Comparison of ENCODE assay signal across 8 cellular contexts in the genomic region with DNA sequence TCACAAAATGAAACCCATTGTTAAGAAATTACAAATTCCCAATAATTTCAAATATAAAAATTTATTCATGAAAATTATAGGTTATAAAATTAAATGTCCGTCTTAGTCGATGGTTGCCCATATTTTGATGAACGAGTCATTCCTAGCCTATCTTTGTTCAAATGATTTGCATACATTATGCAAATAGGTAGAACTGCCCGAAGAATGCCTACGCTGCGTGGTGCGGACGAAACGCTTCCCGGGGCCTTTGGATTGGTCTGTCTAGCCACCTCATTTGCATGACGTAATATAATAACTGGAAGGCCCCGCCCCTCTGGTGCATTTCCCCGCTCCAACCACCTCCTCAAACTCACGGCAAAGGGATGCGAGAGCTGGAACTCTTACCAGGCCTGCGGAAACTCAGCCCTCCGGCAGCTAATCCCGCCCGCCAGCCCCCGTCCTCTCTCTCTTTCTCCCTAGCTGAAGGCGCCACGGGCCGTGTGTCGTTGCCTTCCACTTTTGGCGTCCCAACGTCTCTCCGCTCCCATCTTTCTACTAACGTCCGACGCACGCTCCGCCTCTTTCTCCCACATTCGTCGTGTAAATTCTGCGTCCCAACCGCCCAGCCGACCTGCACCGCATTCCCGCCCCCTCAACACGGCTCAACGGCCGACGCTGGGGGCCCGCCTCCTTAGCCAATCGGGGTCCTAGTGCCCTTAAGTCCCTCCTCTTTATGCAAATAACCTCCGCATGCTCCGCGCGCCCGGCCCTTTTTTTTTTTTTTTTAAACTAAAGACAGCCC. TPM values are rescaled to one million over a fixed set of nuclear protein-coding genes. Genes with fewer than 3 reads are reported as not detected.
DNase-seq lines count a peak whose midpoint lies in the region; ATAC-seq, FAIRE-seq and TF ChIP-seq lines count a peak whose summit lies in the region.

No MANE protein-coding gene starts in this region.

- no peaks in the 10 kb centered on the region for H3K27me3 Mint-ChIP-seq in naive thymus-derived CD8-positive, alpha-beta T cell
- H3K27me3 Mint-ChIP-seq in stimulated activated naive B cell treated with anti-CD40 and anti-IgM and Interleukin-4, amounts not matched to agents 10 μg/mL and 1 μg/mL and 100 μg/mL, for 72 hours = no peaks in the 10 kb centered on the region

- DNase-seq in ELF-1 (ENCODE audit: low read depth, low spot score) (peak; percentile 100), H54 (ENCODE audit: insufficient read length, low spot score) (peak; percentile 93), LoVo (ENCODE audit: low spot score) (peak; percentile 97), RWPE1 (ENCODE audit: low spot score) (peak; percentile 99), fibroblast of peridontal ligament (ENCODE audit: extremely low read depth) (peak; percentile 98)
- DNase-seq in activated T-helper 9 cell treated with anti-CD3 and anti-CD28 coated beads, Interleukin-2, amount 50 U/mL, for 16 hours (ENCODE audit: low read depth) = peak; percentile 95
- peak; percentile 88 to 97 (median 96) for DNase-seq in naive thymus-derived CD8-positive, alpha-beta T cell
- peak; percentile 97 for DNase-seq in stimulated activated naive B cell treated with anti-CD40 and anti-IgM and Interleukin-4, amounts not matched to agents 10 μg/mL and 1 μg/mL and 100 μg/mL, for 72 hours

- H3K4me1 Mint-ChIP-seq in naive thymus-derived CD8-positive, alpha-beta T cell = peaks cover 31 to 60% (median 46%) of the 10 kb centered on the region in 4 donors
- peaks cover 36 to 38% of the 10 kb centered on the region in 2 donors for H3K4me1 Mint-ChIP-seq in stimulated activated naive B cell treated with anti-CD40 and anti-IgM and Interleukin-4, amounts not matched to agents 10 μg/mL and 1 μg/mL and 100 μg/mL, for 72 hours

- H3K27ac ChIP-seq in RWPE1 = peak overlapping the region; percentile 99

- FAIRE-seq in H54 (lab: Jason Lieb, UNC) = peak; percentile 62

- peak overlapping the region; percentile 95 to 100 (median 98) for H3K27ac Mint-ChIP-seq in naive thymus-derived CD8-positive, alpha-beta T cell
- peak overlapping the region; percentile 95 for H3K27ac Mint-ChIP-seq in stimulated activated naive B cell treated with anti-CD40 and anti-IgM and Interleukin-4, amounts not matched to agents 10 μg/mL and 1 μg/mL and 100 μg/mL, for 72 hours

- TF ChIP-seq CTCF in RWPE1 (conservative IDR thresholded peaks at IDR 0.05; ENCODE audit: low read depth) = no peak

- peak overlapping the region; percentile 77 to 99 (median 94) for H3K4me3 Mint-ChIP-seq in naive thymus-derived CD8-positive, alpha-beta T cell
- peak overlapping the region; percentile 83 to 91 for H3K4me3 Mint-ChIP-seq in stimulated activated naive B cell treated with anti-CD40 and anti-IgM and Interleukin-4, amounts not matched to agents 10 μg/mL and 1 μg/mL and 100 μg/mL, for 72 hours

- TF ChIP-seq POLR2A in H54 (IDR thresholded peaks at IDR 0.05; ENCODE audit: low read depth, low read length) = peak; percentile 84

- POLR2A ChIA-PET in RWPE1 (lab: Yijun Ruan, JAX; ENCODE audit: low non-redundant PET) = no interaction called here
- POLR2A ChIA-PET in naive thymus-derived CD8-positive, alpha-beta T cell (lab: Charles Lee) = interaction anchor here (0.5 to 4.4 kb wide), 11 partner anchors 9 to 215 kb away, joined by 3 to 49 read pairs (median 4); partner anchors contain the start of genes BAG6, C6orf47, CSNK2B and DDX39B

- peak; percentile 83 for ATAC-seq in naive thymus-derived CD8-positive, alpha-beta T cell
- peak; percentile 87 to 91 for ATAC-seq in stimulated activated naive B cell treated with anti-CD40 and anti-IgM and Interleukin-4, amounts not matched to agents 10 μg/mL and 1 μg/mL and 100 μg/mL, for 72 hours (replicated peaks)

- CTCF ChIA-PET in RWPE1 (lab: Yijun Ruan, JAX) = interaction anchor here (0.7 to 0.9 kb wide), 2 partner anchors 21 to 187 kb away, joined by 3 to 4 read pairs; partner anchors contain the start of gene LSM2

- H3K9me3 Mint-ChIP-seq in naive thymus-derived CD8-positive, alpha-beta T cell = no peaks in the 10 kb centered on the region
- no peaks in the 10 kb centered on the region for H3K9me3 Mint-ChIP-seq in stimulated activated naive B cell treated with anti-CD40 and anti-IgM and Interleukin-4, amounts not matched to agents 10 μg/mL and 1 μg/mL and 100 μg/mL, for 72 hours

- H3K36me3 Mint-ChIP-seq in naive thymus-derived CD8-positive, alpha-beta T cell = peaks cover 0 to 30% (median 6%) of the 10 kb centered on the region in 3 donors
- H3K36me3 Mint-ChIP-seq in stimulated activated naive B cell treated with anti-CD40 and anti-IgM and Interleukin-4, amounts not matched to agents 10 μg/mL and 1 μg/mL and 100 μg/mL, for 72 hours = peaks cover 26 to 29% of the 10 kb centered on the region in 2 donors

RNA-seq across cellular contexts. Expression of gene PRRC2A, which starts 0.5 kb away (rescaled TPM):
- 100 to 1,000 TPM; 227 to 230 TPM for total RNA-seq in naive thymus-derived CD8-positive, alpha-beta T cell
- 1 to 10 TPM; 4.5 to 7.1 (median 5.0) TPM for polyA plus RNA-seq in naive thymus-derived CD8-positive, alpha-beta T cell

RNA-seq across cellular contexts. Expression of gene AIF1, which starts 5.0 kb away (rescaled TPM):
- 10 to 100 TPM; 23.0 to 27.3 TPM for total RNA-seq in naive thymus-derived CD8-positive, alpha-beta T cell
- polyA plus RNA-seq in naive thymus-derived CD8-positive, alpha-beta T cell = 100 to 1,000 TPM; 145 to 242 (median 239) TPM

RNA-seq across cellular contexts. Expression of gene NCR3, which starts 27.2 kb away (rescaled TPM):
- 1 to 10 TPM; 8.5 to 8.8 TPM for total RNA-seq in naive thymus-derived CD8-positive, alpha-beta T cell
- polyA plus RNA-seq in naive thymus-derived CD8-positive, alpha-beta T cell = 10 to 100 TPM; 54.3 to 86.3 (median 76.0) TPM

RNA-seq across cellular contexts. Expression of gene BAG6, which starts 32.5 kb away (rescaled TPM):
- total RNA-seq in naive thymus-derived CD8-positive, alpha-beta T cell = 100 to 1,000 TPM; 244 to 258 TPM
- 10 to 100 TPM; 17.7 to 21.5 (median 21.1) TPM for polyA plus RNA-seq in naive thymus-derived CD8-positive, alpha-beta T cell

RNA-seq across cellular contexts. Expression of gene LST1, which starts 33.9 kb away (rescaled TPM):
- total RNA-seq in naive thymus-derived CD8-positive, alpha-beta T cell = 10 to 100 TPM; 13.7 to 19.1 TPM
- 10 to 100 TPM; 13.4 to 18.0 (median 15.0) TPM for polyA plus RNA-seq in naive thymus-derived CD8-positive, alpha-beta T cell

Comparison
In these comparisons a context has a peak if more than half of its experiments do, and no peak if none do; other contexts are left out.
1. Peak in every context shown above with its lines: DNase-seq, ATAC-seq and H3K27ac ChIP-seq.